In the genomic region with DNA sequence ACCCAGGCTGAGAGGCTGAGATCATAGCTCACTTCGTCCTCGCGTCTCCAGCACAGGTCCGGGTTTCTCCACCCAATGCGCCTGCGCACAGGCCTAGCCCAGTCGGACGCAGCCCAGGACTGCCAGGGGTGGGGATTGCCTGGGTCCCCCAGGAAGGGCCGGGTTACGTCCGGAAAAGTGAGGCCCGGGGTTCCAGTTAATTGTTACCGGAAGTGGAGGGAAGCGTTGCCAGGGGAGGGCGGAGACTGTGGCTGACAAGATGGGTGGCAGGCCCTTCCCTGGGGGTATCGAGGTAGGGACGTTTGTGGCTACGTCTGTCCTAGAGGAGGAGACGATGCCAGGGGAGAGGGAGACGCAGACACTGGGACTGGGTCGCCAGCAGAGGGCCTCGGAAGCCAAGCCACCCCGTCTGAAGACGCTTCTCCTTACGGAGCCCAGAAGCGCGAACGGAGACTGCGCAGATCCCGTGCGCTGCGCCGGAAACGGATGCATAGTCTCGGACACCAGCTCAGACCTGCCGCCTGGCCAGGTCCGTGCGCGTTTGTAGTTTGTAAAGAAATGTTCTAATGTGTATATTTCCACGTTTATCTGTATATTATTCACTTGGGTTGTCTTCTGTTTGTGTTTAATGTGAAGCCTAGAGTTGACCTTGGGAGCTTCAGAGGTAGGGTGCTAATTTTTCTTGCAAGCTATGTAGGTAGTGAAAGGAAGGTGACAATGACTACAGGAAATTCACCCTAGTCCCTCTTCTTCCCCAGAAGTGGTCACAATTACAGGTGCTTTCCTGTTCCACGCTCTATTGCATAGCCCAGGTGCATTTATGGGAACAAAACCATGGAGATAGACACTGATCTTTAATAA, we compare ENCODE assay signal across 8 cellular contexts. TPM values are rescaled to one million over a fixed set of nuclear protein-coding genes. Genes with fewer than 3 reads are reported as not detected.
DNase-seq lines count a peak whose midpoint lies in the region; ATAC-seq and TF ChIP-seq lines count a peak whose summit lies in the region.

No MANE protein-coding gene starts in this region.

- POLR2A ChIA-PET in HEK293T (lab: Yijun Ruan, JAX) = interaction anchor here (0.6 to 2.9 kb wide), 12 partner anchors 8 to 516 kb away, joined by 3 to 15 read pairs (median 4); a partner anchor contains a TSS
- POLR2A ChIA-PET in SK-N-SH (lab: Yijun Ruan, JAX) = interaction anchor here (0.6 to 1.0 kb wide), 3 partner anchors 14 to 997 kb away, joined by 3 to 4 read pairs (median 4); a partner anchor contains a TSS

- no peaks in the 10 kb centered on the region for H3K9me3 Mint-ChIP-seq in activated naive CD4-positive, alpha-beta T cell treated with anti-CD3 and anti-CD28 coated beads, Interleukin-2, amount 50 U/mL, for 72 hours

- peak overlapping the region; percentile 75 for H3K4me2 ChIP-seq in SK-N-SH

- ATAC-seq in activated naive CD4-positive, alpha-beta T cell treated with anti-CD3 and anti-CD28 coated beads, Interleukin-2, amount 50 U/mL, for 72 hours = peak; percentile 87 to 88
- peak; percentile 96 for ATAC-seq in Right ventricle myocardium inferior

- H3K27ac ChIP-seq in SK-N-SH (ENCODE audit: low read depth in 2 of 2, low read length in 1 of 2) (peak overlapping the region; percentile 83 to 95), ovary (peak overlapping the region; percentile 91 to 93), thyroid gland (peak overlapping the region; percentile 66 to 89 (median 79))

- CTCF ChIA-PET in HEK293T (lab: Yijun Ruan, JAX) = interaction anchor here (0.8 kb wide), 1 partner anchor 45 kb away, joined by 3 read pairs; no protein-coding TSS in a partner anchor
- CTCF ChIA-PET in SK-N-SH (lab: Yijun Ruan, JAX) = interaction anchor here (0.6 to 1.9 kb wide), 10 partner anchors 8 to 836 kb away, joined by 3 to 6 read pairs (median 3); a partner anchor contains a TSS

- H3K36me3 Mint-ChIP-seq in activated naive CD4-positive, alpha-beta T cell treated with anti-CD3 and anti-CD28 coated beads, Interleukin-2, amount 50 U/mL, for 72 hours = peaks cover 21 to 25% of the 10 kb centered on the region in 2 donors

- H3K4me1 ChIP-seq in SK-N-SH (ENCODE audit: control insufficient read depth in 1 of 2, insufficient read depth in 2 of 2, low read depth in 1 of 2, low read length in 1 of 2) = peaks cover 15 to 22% of the 10 kb centered on the region in 2 experiments; a peak in 3 of 4 replicates
- no peaks in the 10 kb centered on the region for H3K4me1 ChIP-seq in ovary (ENCODE audit: insufficient read depth)
- peaks cover 30 to 32% of the 10 kb centered on the region in 2 donors for H3K4me1 ChIP-seq in thyroid gland

- 3% methylated on average over 14 of the region's 41 CpGs for WGBS in SK-N-SH (ENCODE audit: low lambda C conversion rate)
- 1 to 2% (median 1%) methylated on average over 41 of the region's 41 CpGs for WGBS in ovary, 3 donors
- WGBS in thyroid gland, 2 donors = 1% methylated on average over 39 to 40 of the region's 41 CpGs

- TF ChIP-seq EP300 in SK-N-SH (IDR thresholded peaks at IDR 0.05; ENCODE audit: borderline replicate concordance in 1 of 2, low read depth in 1 of 2, low read length in 1 of 2) (peak in 1 of 2 experiments; percentile 47; a peak in 1 of 4 replicates), ovary (IDR thresholded peaks at IDR 0.05) (no peak)

- TF ChIP-seq CTCF in SK-N-SH (IDR thresholded peaks at IDR 0.05) (peak; percentile 65), ovary (IDR thresholded peaks at IDR 0.05) (peak; percentile 49 to 86 (median 79)), thyroid gland (IDR thresholded peaks at IDR 0.05) (peak; percentile 29 to 77 (median 56))

- peak overlapping the region; percentile 60 for H3K9ac ChIP-seq in SK-N-SH

- TF ChIP-seq RAD21 in SK-N-SH (IDR thresholded peaks at IDR 0.05; ENCODE audit: low read length) = peak; percentile 76

- peaks cover 64% of the 10 kb centered on the region for H3K79me2 ChIP-seq in SK-N-SH (ENCODE audit: insufficient read depth)

- TF ChIP-seq POLR2A in ovary (IDR thresholded peaks at IDR 0.05) = no peak
- TF ChIP-seq POLR2A in thyroid gland (IDR thresholded peaks at IDR 0.05) = peak in 1 of 2 donors; percentile 69

- peak overlapping the region; percentile 43 to 49 for H3K4me3 ChIP-seq in SK-N-SH (ENCODE audit: low read depth in 2 of 2, low read length in 1 of 2)
- peak overlapping the region; percentile 41 for H3K4me3 ChIP-seq in ovary
- H3K4me3 ChIP-seq in thyroid gland (replicated peaks in 1 of 3) = peak overlapping the region in 2 of 3 donors; percentile 5 to 29

- H3K9me2 ChIP-seq in SK-N-SH = no peaks in the 10 kb centered on the region

- DNase-seq in GM04503 (ENCODE audit: low read depth) (peak; percentile 57), HEK293T (ENCODE audit: extremely low spot score) (peak; percentile 77), MV-4-11 (lab: John Stamatoyannopoulos, UW) (peak; percentile 93), SK-N-SH (peak; percentile 87), Right ventricle myocardium inferior (ENCODE audit: missing footprints) (peak; percentile 96), ovary (peak; percentile 88 to 92 (median 91)), thyroid gland (peak; percentile 95 to 96)
- DNase-seq in activated naive CD4-positive, alpha-beta T cell treated with anti-CD3 and anti-CD28 coated beads, Interleukin-2, amount 50 U/mL, for 72 hours (ENCODE audit: low spot score in 2 of 2) = peak; percentile 91 to 96

- no peaks in the 10 kb centered on the region for H3K9me3 ChIP-seq in SK-N-SH
- no peaks in the 10 kb centered on the region for H3K9me3 ChIP-seq in ovary
- no peaks in the 10 kb centered on the region for H3K9me3 ChIP-seq in thyroid gland

- H3K27ac Mint-ChIP-seq in activated naive CD4-positive, alpha-beta T cell treated with anti-CD3 and anti-CD28 coated beads, Interleukin-2, amount 50 U/mL, for 72 hours = peak overlapping the region; percentile 96 to 98

- H3F3A ChIP-seq in SK-N-SH (replicated peaks; ENCODE audit: insufficient read depth) = peaks cover 53% of the 10 kb centered on the region

- H4K20me1 ChIP-seq in SK-N-SH (ENCODE audit: insufficient read depth) = peaks cover 12% of the 10 kb centered on the region

- H2AFZ ChIP-seq in SK-N-SH (ENCODE audit: low read depth) = peak overlapping the region; percentile 4

- intact Hi-C loops in Right ventricle myocardium inferior (cut with DNase I) (loop anchor here (10.0 kb wide), 1 partner anchor 575 kb away; a partner anchor contains a TSS), ovary (cut with DNase I) (loop anchor here in 2 of 4 donors (5.0 to 10.0 kb wide), 2 partner anchors 305 to 572 kb away; a partner anchor contains a TSS), thyroid gland (cut with DNase I) (loop anchor here (10.0 kb wide), 1 partner anchor 575 kb away; a partner anchor contains a TSS)

- H3K36me3 ChIP-seq in SK-N-SH (replicated peaks in 1 of 2; ENCODE audit: control insufficient read depth in 1 of 2, insufficient read depth in 2 of 2, low read length in 1 of 2) = peaks cover 31 to 45% of the 10 kb centered on the region in 2 experiments
- no peaks in the 10 kb centered on the region for H3K36me3 ChIP-seq in ovary
- peaks cover 30 to 36% of the 10 kb centered on the region in 2 donors for H3K36me3 ChIP-seq in thyroid gland

- H3K27me3 ChIP-seq in SK-N-SH (ENCODE audit: insufficient read depth) = no peaks in the 10 kb centered on the region
- H3K27me3 ChIP-seq in ovary = no peaks in the 10 kb centered on the region
- no peaks in the 10 kb centered on the region for H3K27me3 ChIP-seq in thyroid gland

TF ChIP-seq in HEK293T, 16 proteins besides CTCF, POLR2A, EP300 and RAD21 (continues in another document):
- TF ChIP-seq ZNF384 (IDR thresholded peaks at IDR 0.05) (no peak), TARDBP (IDR thresholded peaks at IDR 0.05) (no peak), ELF4 (IDR thresholded peaks at IDR 0.05) (peak; percentile 34; the same call in 1 of the 2 replicates)

TF ChIP-seq in SK-N-SH, 30 proteins besides CTCF, POLR2A, EP300 and RAD21 (continues in another document):
- TF ChIP-seq GABPA (IDR thresholded peaks at IDR 0.05; ENCODE audit: low read depth) = peak; percentile 76
- TF ChIP-seq ELF1 (IDR thresholded peaks at IDR 0.05) = peak; percentile 59
- TF ChIP-seq MEF2A (IDR thresholded peaks at IDR 0.05; ENCODE audit: borderline replicate concordance, low read depth) = no peak
- TF ChIP-seq, protein P1, sequence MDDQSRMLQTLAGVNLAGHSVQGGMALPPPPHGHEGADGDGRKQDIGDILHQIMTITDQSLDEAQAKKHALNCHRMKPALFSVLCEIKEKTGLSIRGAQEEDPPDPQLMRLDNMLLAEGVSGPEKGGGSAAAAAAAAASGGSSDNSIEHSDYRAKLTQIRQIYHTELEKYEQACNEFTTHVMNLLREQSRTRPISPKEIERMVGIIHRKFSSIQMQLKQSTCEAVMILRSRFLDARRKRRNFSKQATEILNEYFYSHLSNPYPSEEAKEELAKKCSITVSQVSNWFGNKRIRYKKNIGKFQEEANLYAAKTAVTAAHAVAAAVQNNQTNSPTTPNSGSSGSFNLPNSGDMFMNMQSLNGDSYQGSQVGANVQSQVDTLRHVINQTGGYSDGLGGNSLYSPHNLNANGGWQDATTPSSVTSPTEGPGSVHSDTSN (IDR thresholded peaks at IDR 0.05) = peak; percentile 34; the same call in 1 of the 2 replicates
- TF ChIP-seq TCF12 (IDR thresholded peaks at IDR 0.05) = no peak; the same call in 1 of the 2 replicates

RNA-seq across cellular contexts. Expression of a gene that starts 7.3 kb away (rescaled TPM):
- polyA plus RNA-seq in SK-N-SH (2012; rRNA removed) (126 and 191 TPM in 2 replicates), ovary (100 to 1,000 TPM in 1 of 2 donors, 10 to 100 TPM in 1; 70.0 to 131 TPM)
- 23.3 and 23.6 TPM in 2 replicates for polyA plus RNA-seq in SK-N-SH (2012; cell fraction: cytosol; rRNA removed)
- polyA plus RNA-seq in SK-N-SH (2012; cell fraction: nucleus; rRNA removed) = 1,161 and 1,530 TPM in 2 replicates
- total RNA-seq in activated naive CD4-positive, alpha-beta T cell treated with anti-CD3 and anti-CD28 coated beads, Interleukin-2, amount 50 U/mL, for 72 hours = 100 to 1,000 TPM; 147 to 154 TPM
- total RNA-seq in Right ventricle myocardium inferior (41.4 TPM), ovary (100 to 1,000 TPM in 2 of 7 donors, 10 to 100 TPM in 5; 52.1 to 138 (median 82.1) TPM), thyroid gland (100 to 1,000 TPM; 140 to 294 (median 152) TPM)

RNA-seq across cellular contexts. Expression of a gene that starts 7.6 kb away (rescaled TPM):
- 31.1 and 32.3 TPM in 2 replicates for polyA plus RNA-seq in SK-N-SH (2012; rRNA removed)
- polyA plus RNA-seq in SK-N-SH (2012; cell fraction: cytosol; rRNA removed) = 48.7 and 78.4 TPM in 2 replicates
- polyA plus RNA-seq in SK-N-SH (2012; cell fraction: nucleus; rRNA removed) = 13.6 and 15.8 TPM in 2 replicates
- total RNA-seq in activated naive CD4-positive, alpha-beta T cell treated with anti-CD3 and anti-CD28 coated beads, Interleukin-2, amount 50 U/mL, for 72 hours = 10 to 100 TPM; 42.3 to 58.1 TPM
- total RNA-seq in Right ventricle myocardium inferior = 34.1 TPM
- total RNA-seq in ovary = 100 to 1,000 TPM in 1 of 7 donors, 10 to 100 TPM in 6; 38.2 to 106 (median 64.5) TPM
- 100 to 1,000 TPM; 122 to 141 TPM for polyA plus RNA-seq in ovary
- 10 to 100 TPM; 41.1 to 94.9 (median 57.9) TPM for total RNA-seq in thyroid gland

RNA-seq across cellular contexts. Expression of a gene that starts 32.4 kb away (rescaled TPM):
- not detected in 2 replicates for polyA plus RNA-seq in SK-N-SH (2012; rRNA removed)
- polyA plus RNA-seq in SK-N-SH (2012; cell fraction: cytosol; rRNA removed) = 0.05 TPM in 1 of 2 replicates, not detected in the other
- not detected in 2 replicates for polyA plus RNA-seq in SK-N-SH (2012; cell fraction: nucleus; rRNA removed)
- total RNA-seq in activated naive CD4-positive, alpha-beta T cell treated with anti-CD3 and anti-CD28 coated beads, Interleukin-2, amount 50 U/mL, for 72 hours = not detected
- not detected for total RNA-seq in Right ventricle myocardium inferior
- not detected for total RNA-seq in ovary
- polyA plus RNA-seq in ovary = not detected
- not detected for total RNA-seq in thyroid gland

Comparison
In these comparisons a context has a peak if more than half of its experiments do, and no peak if none do; other contexts are left out.
1. Peak in every context shown above with its lines: DNase-seq, ATAC-seq, H3K4me3 ChIP-seq and H3K27ac ChIP-seq.